8 cellular contexts compared by ENCODE assay signal in genomic region chr2:54722641-54723299, GRCh38. TPM values are rescaled to one million over a fixed set of nuclear protein-coding genes. Genes with fewer than 3 reads are reported as not detected.
A peak's percentile ranks its signal among the peaks of the same experiment; 100 is the strongest.
DNase-seq lines count a peak whose midpoint lies in the region; ATAC-seq and TF ChIP-seq lines count a peak whose summit lies in the region.

No MANE protein-coding gene starts in this region.

- no peak for ATAC-seq in stimulated activated naive B cell treated with anti-CD40 and anti-IgM and Interleukin-4, amounts not matched to agents 10 μg/mL and 1 μg/mL and 100 μg/mL, for 72 hours (replicated peaks)

- no peaks in the 10 kb centered on the region for H3K9me3 Mint-ChIP-seq in activated CD4-positive, alpha-beta memory T cell treated with anti-CD3 and anti-CD28 coated beads, Interleukin-2, amount 10 ng/mL, durations not matched to agents 7 days and 5 days
- H3K9me3 Mint-ChIP-seq in stimulated activated naive B cell treated with anti-CD40 and anti-IgM and Interleukin-4, amounts not matched to agents 10 μg/mL and 1 μg/mL and 100 μg/mL, for 72 hours: no peaks in the 10 kb centered on the region

- no peak for TF ChIP-seq CTCF in C4-2B (conservative IDR thresholded peaks at IDR 0.05)

- peak overlapping the region; percentile 80; the same call in 1 of the 2 replicates for H3K4me3 ChIP-seq in iPS DF 6.9 (ENCODE audit: low read length)

- H3K27ac ChIP-seq in C4-2B (peak overlapping the region; percentile 32), iPS DF 6.9 (ENCODE audit: low read length) (no peak overlapping the region)

- peaks cover 65% of the 10 kb centered on the region for H3K27me3 Mint-ChIP-seq in activated CD4-positive, alpha-beta memory T cell treated with anti-CD3 and anti-CD28 coated beads, Interleukin-2, amount 10 ng/mL, durations not matched to agents 7 days and 5 days
- peaks cover 28 to 43% of the 10 kb centered on the region in 2 donors for H3K27me3 Mint-ChIP-seq in stimulated activated naive B cell treated with anti-CD40 and anti-IgM and Interleukin-4, amounts not matched to agents 10 μg/mL and 1 μg/mL and 100 μg/mL, for 72 hours

- no CpG with 5 or more reads among the region's 20 CpGs for WGBS in iPS DF 6.9 (ENCODE audit: insufficient coverage, insufficient read length)

- peaks cover 26% of the 10 kb centered on the region for H3K4me1 Mint-ChIP-seq in activated CD4-positive, alpha-beta memory T cell treated with anti-CD3 and anti-CD28 coated beads, Interleukin-2, amount 10 ng/mL, durations not matched to agents 7 days and 5 days
- peaks cover 8 to 19% of the 10 kb centered on the region in 2 donors for H3K4me1 Mint-ChIP-seq in stimulated activated naive B cell treated with anti-CD40 and anti-IgM and Interleukin-4, amounts not matched to agents 10 μg/mL and 1 μg/mL and 100 μg/mL, for 72 hours

- H3K9me3 ChIP-seq in iPS DF 6.9 (ENCODE audit: control insufficient read depth, insufficient read depth, low read length): no peaks in the 10 kb centered on the region

- H3K27me3 ChIP-seq in iPS DF 6.9 (ENCODE audit: control insufficient read depth, insufficient read depth, low read length): peaks cover 20% of the 10 kb centered on the region

- no peaks in the 10 kb centered on the region for H3K36me3 Mint-ChIP-seq in activated CD4-positive, alpha-beta memory T cell treated with anti-CD3 and anti-CD28 coated beads, Interleukin-2, amount 10 ng/mL, durations not matched to agents 7 days and 5 days (ENCODE audit: low read depth)
- H3K36me3 Mint-ChIP-seq in stimulated activated naive B cell treated with anti-CD40 and anti-IgM and Interleukin-4, amounts not matched to agents 10 μg/mL and 1 μg/mL and 100 μg/mL, for 72 hours: no peaks in the 10 kb centered on the region

- POLR2A ChIA-PET in HEK293T (lab: Yijun Ruan, JAX): interaction anchor here (0.7 to 1.4 kb wide), 6 partner anchors 19 to 398 kb away, joined by 3 to 5 read pairs (median 3); no protein-coding TSS in a partner anchor
- POLR2A ChIA-PET in activated CD4-positive, alpha-beta memory T cell treated with anti-CD3 and anti-CD28 coated beads, Interleukin-2, amount 10 ng/mL, durations not matched to agents 7 days and 5 days (lab: Charles Lee): interaction anchor here (1.0 to 2.0 kb wide), 7 partner anchors 9 to 896 kb away, joined by 3 to 6 read pairs (median 3); partner anchors contain the start of gene RTN4

- peak overlapping the region; percentile 86 for H3K4me3 Mint-ChIP-seq in activated CD4-positive, alpha-beta memory T cell treated with anti-CD3 and anti-CD28 coated beads, Interleukin-2, amount 10 ng/mL, durations not matched to agents 7 days and 5 days
- H3K4me3 Mint-ChIP-seq in stimulated activated naive B cell treated with anti-CD40 and anti-IgM and Interleukin-4, amounts not matched to agents 10 μg/mL and 1 μg/mL and 100 μg/mL, for 72 hours: peak overlapping the region; percentile 91 to 92

- no peaks in the 10 kb centered on the region for H3K4me1 ChIP-seq in iPS DF 6.9 (ENCODE audit: control insufficient read depth, insufficient read depth, low read length)

- DNase-seq in HEK293T (ENCODE audit: extremely low spot score) (peak; percentile 12), iPS DF 6.9 (ENCODE audit: low read depth, low spot score) (no peak), activated gamma-delta T cell (lab: John Stamatoyannopoulos, UW) (no peak), islet precursor cell (no peak), NCI-H1092 (lab: John Stamatoyannopoulos, UW) (no peak)
- no peak for DNase-seq in activated CD4-positive, alpha-beta memory T cell treated with anti-CD3 and anti-CD28 coated beads, Interleukin-2, amount 10 ng/mL, durations not matched to agents 7 days and 5 days
- no peak for DNase-seq in stimulated activated naive B cell treated with anti-CD40 and anti-IgM and Interleukin-4, amounts not matched to agents 10 μg/mL and 1 μg/mL and 100 μg/mL, for 72 hours

- H3K27ac Mint-ChIP-seq in activated CD4-positive, alpha-beta memory T cell treated with anti-CD3 and anti-CD28 coated beads, Interleukin-2, amount 10 ng/mL, durations not matched to agents 7 days and 5 days: no peak overlapping the region
- peak overlapping the region; percentile 79 for H3K27ac Mint-ChIP-seq in stimulated activated naive B cell treated with anti-CD40 and anti-IgM and Interleukin-4, amounts not matched to agents 10 μg/mL and 1 μg/mL and 100 μg/mL, for 72 hours

- H3K36me3 ChIP-seq in iPS DF 6.9 (ENCODE audit: control insufficient read depth, insufficient read depth, low read length): no peaks in the 10 kb centered on the region

- CTCF ChIA-PET in HEK293T (lab: Yijun Ruan, JAX): interaction anchor here (0.6 to 1.5 kb wide), 4 partner anchors 8 to 616 kb away, joined by 3 to 8 read pairs (median 6); no protein-coding TSS in a partner anchor
- CTCF ChIA-PET in activated CD4-positive, alpha-beta memory T cell treated with anti-CD3 and anti-CD28 coated beads, Interleukin-2, amount 10 ng/mL, durations not matched to agents 7 days and 5 days (lab: Charles Lee): interaction anchor here (0.5 to 1.7 kb wide), 15 partner anchors 9 to 670 kb away, joined by 3 to 8 read pairs (median 3); partner anchors contain the start of gene RTN4

TF ChIP-seq in HEK293T, 16 proteins besides CTCF, POLR2A, EP300 and RAD21:
- TF ChIP-seq L3MBTL2 (conservative IDR thresholded peaks at IDR 0.05): peak; percentile 47; the same call in 1 of the 2 replicates
- TF ChIP-seq ELF4 (IDR thresholded peaks at IDR 0.05): peak; percentile 31; the same call in 1 of the 2 replicates
- TF ChIP-seq CTBP1 (IDR thresholded peaks at IDR 0.05; ENCODE audit: borderline replicate concordance): no peak

RNA-seq across cellular contexts. Expression of gene EML6, which starts 0.7 kb away (rescaled TPM):
- 1 to 10 TPM in 1 of 2 experiments, under 1 TPM in 1; 0.95 to 1.8 TPM for total RNA-seq in activated CD4-positive, alpha-beta memory T cell treated with anti-CD3 and anti-CD28 coated beads, Interleukin-2, amount 10 ng/mL, durations not matched to agents 7 days and 5 days
